Comparison of ENCODE assay signal across 18 cellular contexts in genomic region chr4:34182346-34182745, GRCh38.
A peak's percentile ranks its signal among the peaks of the same experiment; 100 is the strongest.
DNase-seq lines count a peak whose midpoint lies in the region.
"Had no signal": no experiment of that assay in that cellular context is flagged by ENCODE, and none has a peak within 500 bp of the region (broad histone marks: within the 10 kb centered on the region; RNA-seq: fewer than 3 reads in every experiment).

No MANE protein-coding gene starts in this region.

- no peak overlapping the region for H2AK5ac ChIP-seq in trophoblast cell (ENCODE audit: low read length)

- no peak overlapping the region for H3K18ac ChIP-seq in trophoblast cell (ENCODE audit: low read length)

- H3K27ac ChIP-seq in trophoblast cell (ENCODE audit: low read depth, low read length) = no peak overlapping the region
- H3K27ac ChIP-seq: dorsolateral prefrontal cortex, upper lobe of left lung had no signal

- no peak overlapping the region for H4K91ac ChIP-seq in trophoblast cell (ENCODE audit: low read depth, low read length)

- H4K8ac ChIP-seq in trophoblast cell (ENCODE audit: low read depth, low read length) = no peak overlapping the region

- WGBS in trophoblast cell (ENCODE audit: extremely low coverage, insufficient coverage, insufficient read length) = no CpG with 5 or more reads among the region's 4 CpGs

- H3K9ac ChIP-seq in trophoblast cell (ENCODE audit: low read length) = no peak overlapping the region

- H3K14ac ChIP-seq in trophoblast cell (ENCODE audit: low read length) = no peak overlapping the region

- H2AFZ ChIP-seq in trophoblast cell (ENCODE audit: insufficient read depth, low read length, poor library complexity) = no peak overlapping the region

- H3K9me3 ChIP-seq in trophoblast cell (ENCODE audit: insufficient read depth, low read depth, low read length) = no peaks in the 10 kb centered on the region
- H3K9me3 ChIP-seq: BE2C, Caco-2, upper lobe of left lung had no signal

- no peak overlapping the region for H3K4me2 ChIP-seq in trophoblast cell (ENCODE audit: low read length)

- H4K12ac ChIP-seq in trophoblast cell (ENCODE audit: low read depth, low read length) = no peak overlapping the region

- peaks cover 2% of the 10 kb centered on the region for H3K79me1 ChIP-seq in trophoblast cell (ENCODE audit: low read length)

- peak overlapping the region; percentile 76 for H2BK12ac ChIP-seq in trophoblast cell (ENCODE audit: low read length)

- no peak overlapping the region for H2BK5ac ChIP-seq in trophoblast cell (ENCODE audit: low read depth, low read length, poor library complexity)

- no peaks in the 10 kb centered on the region for H3K27me3 ChIP-seq in trophoblast cell (ENCODE audit: insufficient read depth, low read length)
- H3K27me3 ChIP-seq: BE2C, dorsolateral prefrontal cortex, upper lobe of left lung had no signal

- H3K23ac ChIP-seq in trophoblast cell (ENCODE audit: low read length) = no peak overlapping the region

- H3K79me2 ChIP-seq in trophoblast cell (ENCODE audit: control insufficient read depth, insufficient read depth, low read length, poor library complexity) = no peaks in the 10 kb centered on the region

- H3K4ac ChIP-seq in trophoblast cell (ENCODE audit: low read depth, low read length) = no peak overlapping the region

- no peaks in the 10 kb centered on the region for H3K36me3 ChIP-seq in trophoblast cell (ENCODE audit: control insufficient read depth in 1 of 2, insufficient read depth in 2 of 2, low read length in 2 of 2)
- H3K36me3 ChIP-seq: BE2C, upper lobe of left lung had no signal

- H2BK120ac ChIP-seq in trophoblast cell (ENCODE audit: insufficient read depth, low read length, poor library complexity) = no peak overlapping the region

- H3K4me1 ChIP-seq in trophoblast cell (ENCODE audit: control insufficient read depth in 1 of 2, insufficient read depth in 2 of 2, low read length in 2 of 2) = no peaks in the 10 kb centered on the region
- H3K4me1 ChIP-seq: BE2C, Caco-2, upper lobe of left lung had no signal

- no peak overlapping the region for H3K4me3 ChIP-seq in trophoblast cell (ENCODE audit: low read depth, low read length)
- H3K4me3 ChIP-seq: dorsolateral prefrontal cortex, upper lobe of left lung had no signal

- DNase-seq in H4 (ENCODE audit: low spot score) (peak; percentile 34), RPMI7951 (ENCODE audit: low read depth) (peak; percentile 25), fibroblast of peridontal ligament (ENCODE audit: extremely low read depth) (peak; percentile 61), trophoblast cell (no peak), NCI-H774 (lab: John Stamatoyannopoulos, UW) (no peak), NCI-H1436 treated with DMSO at 0.1 percent for 48 hours (lab: John Stamatoyannopoulos, UW) (no peak), hepatic stellate cell (ENCODE audit: low spot score) (no peak)
- DNase-seq: activated CD8-positive, alpha-beta T cell treated with anti-CD3 and anti-CD28 coated beads for 36 hours; activated T-cell treated with anti-CD3 and anti-CD28 coated beads, Interleukin-2, amount 50 U/mL, for 1 hour; amniotic stem cell; BE2C; Caco-2; central memory CD4-positive, alpha-beta T cell; dorsolateral prefrontal cortex; NCI-H2029; stimulated activated CD4-positive, alpha-beta T cell treated with anti-CD3 and anti-CD28 coated beads, Interleukin-12 subunit alpha, Interleukin-12 subunit beta, amount 100 ng/mL, for 4 hours; T1000; upper lobe of left lung had no signal

Comparison
In these comparisons a context has a peak if more than half of its experiments do, and no peak if none do; other contexts are left out.
1. DNase-seq: peak in H4 (single experiment), RPMI7951 (single experiment) and fibroblast of peridontal ligament (single experiment); none in trophoblast cell (0 of 2), NCI-H774 (single experiment), NCI-H1436 treated with DMSO at 0.1 percent for 48 hours (single experiment) and hepatic stellate cell (single experiment).